In the genomic region with DNA sequence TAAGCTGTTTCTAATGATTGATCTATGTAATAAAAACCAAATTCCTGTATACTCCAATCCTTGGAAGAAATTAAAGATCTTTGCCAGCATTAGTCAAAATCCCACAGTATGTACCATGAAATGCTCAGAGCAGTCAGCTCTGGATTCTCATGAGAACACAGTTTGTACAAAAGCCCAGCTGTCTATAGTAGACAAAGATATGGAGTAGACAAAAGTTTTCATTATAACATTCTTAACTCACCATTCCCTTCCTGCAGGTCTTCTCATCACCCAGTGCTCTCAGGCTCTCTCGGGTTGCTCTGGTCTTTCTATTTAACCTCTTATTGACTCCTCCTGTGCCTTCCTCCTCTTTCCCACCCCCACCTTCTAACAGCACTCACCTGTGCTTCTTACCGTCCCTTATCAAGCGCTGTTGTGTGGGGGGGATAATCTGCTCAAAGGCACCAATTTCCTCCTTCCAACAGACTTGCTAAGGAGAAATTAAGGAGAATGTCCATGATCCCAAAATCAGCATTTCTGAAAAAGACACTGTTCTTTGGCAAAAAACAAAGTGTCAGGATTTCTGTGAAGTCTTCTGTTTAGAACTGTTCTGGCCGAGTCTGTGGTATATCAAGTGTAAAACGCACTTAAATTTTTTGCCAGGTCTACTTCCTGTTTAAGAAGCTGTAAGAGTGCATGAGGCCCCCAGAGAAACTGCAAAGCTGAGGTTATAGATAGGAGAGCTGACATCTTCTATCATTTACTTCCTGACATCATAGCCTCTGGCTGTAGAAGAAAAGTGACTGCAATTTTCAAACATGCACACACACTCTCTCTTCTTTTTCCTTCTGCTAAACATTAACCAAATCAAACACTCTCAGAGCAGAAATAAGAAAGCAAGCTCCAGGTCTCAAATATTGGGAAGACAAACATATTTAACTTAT, we compare ENCODE assay signal across 8 cellular contexts.
DNase-seq lines count a peak whose midpoint lies in the region; ATAC-seq and TF ChIP-seq lines count a peak whose summit lies in the region.

No MANE protein-coding gene starts in this region.

- no peak overlapping the region for H3K27ac ChIP-seq in MM.1S (ENCODE audit: low read length)

- H3K4me1 ChIP-seq in MM.1S (ENCODE audit: low read length): no peaks in the 10 kb centered on the region

- H3K9ac ChIP-seq in MM.1S (ENCODE audit: low read length): no peak overlapping the region

- no peak overlapping the region for H2AFZ ChIP-seq in MM.1S (ENCODE audit: low read length)

- H3K27ac Mint-ChIP-seq in activated T-helper 17 cell treated with anti-CD3 and anti-CD28 coated beads, Interleukin-2, amount 50 U/mL, for 72 hours: no peak overlapping the region

- H3K27me3 ChIP-seq in MM.1S (replicated peaks; ENCODE audit: insufficient read depth, low read length): no peaks in the 10 kb centered on the region

- TF ChIP-seq CTCF in GM10266 (IDR thresholded peaks at IDR 0.05; ENCODE audit: control insufficient read depth, insufficient read depth, low read depth, missing control alignments): no peak
- no peak for TF ChIP-seq CTCF in MM.1S (IDR thresholded peaks at IDR 0.05; ENCODE audit: low read length)

- no peaks in the 10 kb centered on the region for H3K79me2 ChIP-seq in MM.1S (ENCODE audit: low read length)

- H4K20me1 ChIP-seq in MM.1S (ENCODE audit: insufficient read depth, low read length): no peaks in the 10 kb centered on the region

- no peak overlapping the region for H3K4me3 Mint-ChIP-seq in activated T-helper 17 cell treated with anti-CD3 and anti-CD28 coated beads, Interleukin-2, amount 50 U/mL, for 72 hours

- DNase-seq in GM10266 (ENCODE audit: extremely low spot score): peak; percentile 18
- peak; percentile 30 for DNase-seq in kidney glomerular epithelial cell (lab: John Stamatoyannopoulos, UW)
- DNase-seq in EL: no peak
- DNase-seq in MM.1S: no peak
- DNase-seq in posterior vena cava (ENCODE audit: low spot score): no peak

- H3K4me3 ChIP-seq in MM.1S (ENCODE audit: low read length): no peak overlapping the region

- no peaks in the 10 kb centered on the region for H3K9me3 Mint-ChIP-seq in activated T-helper 17 cell treated with anti-CD3 and anti-CD28 coated beads, Interleukin-2, amount 50 U/mL, for 72 hours

- H3K27me3 Mint-ChIP-seq in activated T-helper 17 cell treated with anti-CD3 and anti-CD28 coated beads, Interleukin-2, amount 50 U/mL, for 72 hours: peaks cover 28% of the 10 kb centered on the region

- no peaks in the 10 kb centered on the region for H3K36me3 Mint-ChIP-seq in activated T-helper 17 cell treated with anti-CD3 and anti-CD28 coated beads, Interleukin-2, amount 50 U/mL, for 72 hours (ENCODE audit: low read depth)

- intact Hi-C loops in posterior vena cava (cut with DNase I): no loop called here

- no peak overlapping the region for H3K4me2 ChIP-seq in MM.1S (ENCODE audit: low read depth, low read length)

- H3K9me3 ChIP-seq in MM.1S (replicated peaks; ENCODE audit: insufficient read depth, low read length): no peaks in the 10 kb centered on the region

- no peaks in the 10 kb centered on the region for H3F3A ChIP-seq in MM.1S (ENCODE audit: insufficient read depth, low read length)

- no peaks in the 10 kb centered on the region for H3K36me3 ChIP-seq in MM.1S (replicated peaks; ENCODE audit: insufficient read depth, low read length)

- H3K9me2 ChIP-seq in MM.1S (replicated peaks; ENCODE audit: insufficient read depth, low read length): no peaks in the 10 kb centered on the region

- ATAC-seq in GM21367 (IDR thresholded peaks at IDR 0.05; ENCODE audit: unreplicated experiment) (peak; percentile 89), HG03469 (IDR thresholded peaks at IDR 0.05; ENCODE audit: unreplicated experiment) (peak; percentile 64)
- ATAC-seq in activated T-helper 17 cell treated with anti-CD3 and anti-CD28 coated beads, Interleukin-2, amount 50 U/mL, for 72 hours (replicated peaks): no peak

- H3K4me1 Mint-ChIP-seq in activated T-helper 17 cell treated with anti-CD3 and anti-CD28 coated beads, Interleukin-2, amount 50 U/mL, for 72 hours: no peaks in the 10 kb centered on the region

Comparison
In these comparisons a context has a peak if more than half of its experiments do, and no peak if none do; other contexts are left out.
1. DNase-seq: peak in GM10266 (single experiment) and kidney glomerular epithelial cell (single experiment); none in EL (single experiment), MM.1S (single experiment) and posterior vena cava (single experiment).